In the genomic region with DNA sequence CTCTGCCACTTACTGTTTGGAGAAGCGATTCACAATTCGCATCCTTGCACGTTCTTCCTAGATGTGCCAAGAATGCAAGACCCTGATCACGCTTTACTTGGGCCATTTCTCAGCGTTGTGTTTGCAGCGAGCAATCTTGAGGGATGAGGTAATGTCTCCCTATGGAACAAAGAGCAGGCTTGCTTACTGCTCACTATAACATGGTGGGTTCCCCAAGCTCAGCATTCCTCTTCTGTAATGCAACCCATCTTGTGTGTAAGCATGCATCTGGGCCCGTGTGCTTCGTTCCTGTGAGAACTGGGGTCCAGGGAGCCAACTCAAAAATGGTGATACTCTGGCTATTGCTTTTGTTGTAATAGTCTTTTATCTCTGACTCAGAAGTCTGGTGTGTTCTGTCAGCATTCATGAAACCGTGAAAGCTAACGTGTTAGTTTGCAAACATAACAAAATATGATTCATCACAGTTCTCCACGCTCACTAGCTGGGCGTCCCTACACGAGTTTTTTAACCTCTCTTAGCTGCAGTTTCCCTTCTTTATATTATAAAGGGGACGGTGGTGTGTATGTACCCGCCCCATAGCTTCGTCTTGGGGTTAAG, we compare ENCODE assay signal across 7 cellular contexts. TPM values are rescaled to one million over a fixed set of nuclear protein-coding genes. Genes with fewer than 3 reads are reported as not detected.
DNase-seq lines count a peak whose midpoint lies in the region; ATAC-seq and TF ChIP-seq lines count a peak whose summit lies in the region.

No MANE protein-coding gene starts in this region.

- no CpG with 5 or more reads among the region's 16 CpGs for WGBS in trophoblast cell (ENCODE audit: extremely low coverage, insufficient coverage, insufficient read length)

- CTCF ChIA-PET in activated CD4-positive, alpha-beta memory T cell treated with anti-CD3 and anti-CD28 coated beads, Interleukin-2, amount 10 ng/mL, durations not matched to agents 7 days and 5 days (lab: Charles Lee) = interaction anchor here (1.0 to 5.4 kb wide), 14 partner anchors 17 to 765 kb away, joined by 3 to 118 read pairs (median 4); a partner anchor contains a TSS

- H2AFZ ChIP-seq in trophoblast cell (ENCODE audit: insufficient read depth, low read length, poor library complexity) = no peak overlapping the region

- peak overlapping the region; percentile 64 for H4K91ac ChIP-seq in trophoblast cell (ENCODE audit: low read depth, low read length)

- H3K36me3 ChIP-seq in ES-I3 (ENCODE audit: insufficient read depth, low read length) (no peaks in the 10 kb centered on the region), trophoblast cell (ENCODE audit: control insufficient read depth in 1 of 2, insufficient read depth in 2 of 2, low read length in 2 of 2) (no peaks in the 10 kb centered on the region)

- H3K4me1 ChIP-seq in ES-I3 (ENCODE audit: insufficient read depth, low read length) (no peaks in the 10 kb centered on the region), trophoblast cell (ENCODE audit: control insufficient read depth in 1 of 2, insufficient read depth in 2 of 2, low read length in 2 of 2) (peaks cover 0 to 5% of the 10 kb centered on the region in 2 experiments)

- H3K4me2 ChIP-seq in trophoblast cell (ENCODE audit: low read length) = peak overlapping the region; percentile 90

- peak overlapping the region; percentile 87 for H3K27ac Mint-ChIP-seq in activated CD4-positive, alpha-beta memory T cell treated with anti-CD3 and anti-CD28 coated beads, Interleukin-2, amount 10 ng/mL, durations not matched to agents 7 days and 5 days

- peaks cover 8% of the 10 kb centered on the region for H3K36me3 Mint-ChIP-seq in activated CD4-positive, alpha-beta memory T cell treated with anti-CD3 and anti-CD28 coated beads, Interleukin-2, amount 10 ng/mL, durations not matched to agents 7 days and 5 days (ENCODE audit: low read depth)

- H4K8ac ChIP-seq in trophoblast cell (ENCODE audit: low read depth, low read length) = peak overlapping the region; percentile 72

- H4K12ac ChIP-seq in trophoblast cell (ENCODE audit: low read depth, low read length) = no peak overlapping the region

- peak; percentile 3 for ATAC-seq in GM21423 (IDR thresholded peaks at IDR 0.05; ENCODE audit: unreplicated experiment)

- H3K4me1 Mint-ChIP-seq in activated CD4-positive, alpha-beta memory T cell treated with anti-CD3 and anti-CD28 coated beads, Interleukin-2, amount 10 ng/mL, durations not matched to agents 7 days and 5 days = peaks cover 33% of the 10 kb centered on the region

- POLR2A ChIA-PET in activated CD4-positive, alpha-beta memory T cell treated with anti-CD3 and anti-CD28 coated beads, Interleukin-2, amount 10 ng/mL, durations not matched to agents 7 days and 5 days (lab: Charles Lee) = interaction anchor here (0.7 to 2.0 kb wide), 18 partner anchors 17 to 765 kb away, joined by 3 to 24 read pairs (median 4); a partner anchor contains a TSS

- no peak for TF ChIP-seq CTCF in fibroblast of villous mesenchyme (IDR thresholded peaks at IDR 0.05; ENCODE audit: insufficient read depth, low read depth, low read length)

- DNase-seq in HuH-7.5 (ENCODE audit: low spot score) (peak; percentile 12), fibroblast of villous mesenchyme (ENCODE audit: low read depth) (peak; percentile 88), trophoblast cell (peak; percentile 76 to 87), UCSD-AML1 (lab: John Stamatoyannopoulos, UW; ENCODE audit: unreplicated experiment) (no peak)
- no peak for DNase-seq in activated CD4-positive, alpha-beta memory T cell treated with anti-CD3 and anti-CD28 coated beads, Interleukin-2, amount 10 ng/mL, durations not matched to agents 7 days and 5 days

- H3K4me3 ChIP-seq in fibroblast of villous mesenchyme (ENCODE audit: low read depth, low read length) (peak overlapping the region; percentile 80), trophoblast cell (ENCODE audit: low read depth, low read length) (no peak overlapping the region)

- peak overlapping the region; percentile 11 for H3K14ac ChIP-seq in trophoblast cell (ENCODE audit: low read length)

- no peak overlapping the region for H3K23ac ChIP-seq in trophoblast cell (ENCODE audit: low read length)

- no peaks in the 10 kb centered on the region for H3K9me3 ChIP-seq in ES-I3 (ENCODE audit: control insufficient read depth, insufficient read depth, low read length)
- H3K9me3 ChIP-seq in trophoblast cell (ENCODE audit: insufficient read depth, low read depth, low read length) = peaks cover 8% of the 10 kb centered on the region

- peaks cover 11% of the 10 kb centered on the region for H3K79me2 ChIP-seq in trophoblast cell (ENCODE audit: control insufficient read depth, insufficient read depth, low read length, poor library complexity)

- no peak overlapping the region for H2BK12ac ChIP-seq in trophoblast cell (ENCODE audit: low read length)

- no peaks in the 10 kb centered on the region for H3K9me3 Mint-ChIP-seq in activated CD4-positive, alpha-beta memory T cell treated with anti-CD3 and anti-CD28 coated beads, Interleukin-2, amount 10 ng/mL, durations not matched to agents 7 days and 5 days

- peak overlapping the region; percentile 8 for H2BK120ac ChIP-seq in trophoblast cell (ENCODE audit: insufficient read depth, low read length, poor library complexity)

- H3K18ac ChIP-seq in trophoblast cell (ENCODE audit: low read length) = no peak overlapping the region

- H2AK5ac ChIP-seq in trophoblast cell (ENCODE audit: low read length) = no peak overlapping the region

- no peaks in the 10 kb centered on the region for H3K27me3 ChIP-seq in trophoblast cell (ENCODE audit: insufficient read depth, low read length)

- H3K4ac ChIP-seq in trophoblast cell (ENCODE audit: low read depth, low read length) = no peak overlapping the region

- H3K4me3 Mint-ChIP-seq in activated CD4-positive, alpha-beta memory T cell treated with anti-CD3 and anti-CD28 coated beads, Interleukin-2, amount 10 ng/mL, durations not matched to agents 7 days and 5 days = peak overlapping the region; percentile 87

- peak overlapping the region; percentile 7 for H2BK5ac ChIP-seq in trophoblast cell (ENCODE audit: low read depth, low read length, poor library complexity)

- H3K79me1 ChIP-seq in trophoblast cell (ENCODE audit: low read length) = peaks cover 16% of the 10 kb centered on the region

- H3K27me3 Mint-ChIP-seq in activated CD4-positive, alpha-beta memory T cell treated with anti-CD3 and anti-CD28 coated beads, Interleukin-2, amount 10 ng/mL, durations not matched to agents 7 days and 5 days = peaks cover 7% of the 10 kb centered on the region

- peak overlapping the region; percentile 97 for H3K9ac ChIP-seq in ES-I3 (ENCODE audit: low read depth, low read length)
- peak overlapping the region; percentile 1 for H3K9ac ChIP-seq in trophoblast cell (ENCODE audit: low read length)

- H3K27ac ChIP-seq in trophoblast cell (ENCODE audit: low read depth, low read length) = peak overlapping the region; percentile 75

RNA-seq across cellular contexts. Expression of a gene that starts 33.4 kb away (rescaled TPM):
- 10 to 100 TPM; 65.2 to 66.6 TPM for total RNA-seq in activated CD4-positive, alpha-beta memory T cell treated with anti-CD3 and anti-CD28 coated beads, Interleukin-2, amount 10 ng/mL, durations not matched to agents 7 days and 5 days
- 25.1 and 31.5 TPM in 2 replicates for total RNA-seq in fibroblast of villous mesenchyme
- 93.8 and 103 TPM in 2 replicates for polyA plus RNA-seq in trophoblast cell (2013)

Comparison
In these comparisons a context has a peak if more than half of its experiments do, and no peak if none do; other contexts are left out.
1. DNase-seq: peak in HuH-7.5 (single experiment), fibroblast of villous mesenchyme (single experiment) and trophoblast cell (2 of 2); none in activated CD4-positive, alpha-beta memory T cell treated with anti-CD3 and anti-CD28 coated beads, Interleukin-2, amount 10 ng/mL, durations not matched to agents 7 days and 5 days (single experiment) and UCSD-AML1 (single experiment).